ENCODE assay signal across 9 cellular contexts in the genomic region with DNA sequence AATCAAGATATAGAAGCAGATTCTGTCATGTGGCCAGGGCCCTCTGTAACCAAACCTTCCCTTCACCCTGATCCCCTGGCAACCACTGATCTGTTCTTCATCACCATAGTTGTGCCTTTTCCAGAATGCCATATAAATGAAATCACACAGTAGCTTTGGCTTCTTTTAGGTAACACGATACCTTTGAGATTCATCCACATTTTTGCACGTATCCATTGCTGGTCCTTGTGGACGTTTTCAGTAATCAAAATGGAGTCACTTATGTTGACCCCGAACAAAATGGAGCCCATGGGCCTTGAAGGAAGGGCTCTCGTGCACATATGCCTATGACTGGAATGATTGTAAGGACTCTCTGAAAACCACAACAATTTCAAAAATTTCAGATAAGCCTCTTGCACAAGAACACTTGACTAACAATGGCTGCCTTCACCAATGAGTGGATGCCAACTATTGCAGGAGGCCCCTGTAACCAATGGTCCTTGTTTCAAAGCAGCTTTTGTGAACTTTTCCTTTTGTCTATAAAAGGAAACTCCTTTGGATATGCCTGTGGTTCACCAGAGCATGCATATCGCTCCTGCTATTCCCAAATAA.
DNase-seq lines count a peak whose midpoint lies in the region; ATAC-seq, FAIRE-seq and TF ChIP-seq lines count a peak whose summit lies in the region.
"Had no signal": no experiment of that assay in that cellular context is flagged by ENCODE, and none has a peak within 500 bp of the region (broad histone marks: within the 10 kb centered on the region; RNA-seq: fewer than 3 reads in every experiment).

No MANE protein-coding gene starts in this region.

- TF ChIP-seq CTCF in pancreas (IDR thresholded peaks at IDR 0.05): no peak
- TF ChIP-seq CTCF in lower leg skin (IDR thresholded peaks at IDR 0.05): no peak

- intact Hi-C loops in pancreas (cut with DNase I) (no loop called here), lower leg skin (cut with DNase I; ENCODE audit: low total_unique reads) (no loop called here)

- no peak overlapping the region for H3K4me3 ChIP-seq in pancreas
- no peak overlapping the region for H3K4me3 ChIP-seq in lower leg skin (ENCODE audit: low read depth, poor library complexity, severe bottlenecking)

- no peaks in the 10 kb centered on the region for H3K36me3 ChIP-seq in pancreas

- H3K27me3 ChIP-seq in pancreas: no peaks in the 10 kb centered on the region

- peaks cover 7 to 9% (median 9%) of the 10 kb centered on the region in 3 donors for H3K4me1 ChIP-seq in pancreas

- no peak overlapping the region for H3K27ac ChIP-seq in pancreas

- ATAC-seq in pancreas (peak in 3 of 4 donors; percentile 66 to 74 (median 71)), GM19324 (IDR thresholded peaks at IDR 0.05; ENCODE audit: low FRiP score, unreplicated experiment) (no peak), HG02970 (IDR thresholded peaks at IDR 0.05; ENCODE audit: low FRiP score, unreplicated experiment) (no peak), HG02870 (IDR thresholded peaks at IDR 0.05; ENCODE audit: unreplicated experiment) (no peak)

- no peak for FAIRE-seq in pancreas (lab: Jason Lieb, UNC)

- WGBS in pancreas, 2 donors: 60 to 65% methylated on average over 6 of the region's 6 CpGs
- 59 to 67% methylated on average over 6 of the region's 6 CpGs for WGBS in lower leg skin, 2 donors

- peak; percentile 37 for DNase-seq in GF-D8 (lab: John Stamatoyannopoulos, UW)
- peak; percentile 95 for DNase-seq in NCI-H226
- DNase-seq in epidermal melanocyte (ENCODE audit: insufficient read length, low spot score): peak; percentile 55
- DNase-seq in pancreas: no peak
- no peak for DNase-seq in lower leg skin (ENCODE audit: low spot score in 2 of 2)
- DNase-seq: nucleus accumbens had no signal

- TF ChIP-seq POLR2A in lower leg skin (IDR thresholded peaks at IDR 0.05): no peak

- no peaks in the 10 kb centered on the region for H3K9me3 ChIP-seq in pancreas

Comparison
In these comparisons a context has a peak if more than half of its experiments do, and no peak if none do; other contexts are left out.
1. DNase-seq: peak in GF-D8 (single experiment), NCI-H226 (single experiment) and epidermal melanocyte (single experiment); none in pancreas (0 of 6) and lower leg skin (0 of 2).
2. ATAC-seq: peak in pancreas (3 of 4); none in GM19324 (single experiment), HG02970 (single experiment) and HG02870 (single experiment).